Comparison of ENCODE assay signal across 11 cellular contexts in genomic region chr13:77507931-77508776, GRCh38. TPM values are rescaled to one million over a fixed set of nuclear protein-coding genes. Genes with fewer than 3 reads are reported as not detected.
DNase-seq lines count a peak whose midpoint lies in the region; ATAC-seq and TF ChIP-seq lines count a peak whose summit lies in the region.
"Had no signal": no experiment of that assay in that cellular context is flagged by ENCODE, and none has a peak within 500 bp of the region (broad histone marks: within the 10 kb centered on the region; RNA-seq: fewer than 3 reads in every experiment).

No MANE protein-coding gene starts in this region.

- CTCF ChIA-PET in activated CD8-positive, alpha-beta T cell treated with anti-CD3 and anti-CD28 coated beads for 36 hours (lab: Charles Lee) = interaction anchor here (1.0 kb wide), 1 partner anchor 9 kb away, joined by 3 read pairs; no protein-coding TSS in a partner anchor
- CTCF ChIA-PET in activated CD8-positive, alpha-beta T cell treated with anti-CD3 and anti-CD28 coated beads, Interleukin-2, amount 10 ng/mL, durations not matched to agents 7 days and 5 days (lab: Charles Lee) = interaction anchor here (0.9 kb wide), 1 partner anchor 13 kb away, joined by 3 read pairs; no protein-coding TSS in a partner anchor
- CTCF ChIA-PET in PC-3 (lab: Charles Lee) = interaction anchor here (0.5 to 0.7 kb wide), 2 partner anchors 56 to 203 kb away, joined by 3 read pairs; no protein-coding TSS in a partner anchor

- POLR2A ChIA-PET in activated CD8-positive, alpha-beta T cell treated with anti-CD3 and anti-CD28 coated beads for 36 hours (lab: Charles Lee) = no interaction called here
- POLR2A ChIA-PET in activated CD8-positive, alpha-beta T cell treated with anti-CD3 and anti-CD28 coated beads, Interleukin-2, amount 10 ng/mL, durations not matched to agents 7 days and 5 days (lab: Charles Lee) = no interaction called here
- POLR2A ChIA-PET in PC-3 (lab: Charles Lee; ENCODE audit: unreplicated experiment) = no interaction called here

- intact Hi-C loops in activated CD8-positive, alpha-beta T cell treated with anti-CD3 and anti-CD28 coated beads for 36 hours (cut with micrococcal nuclease) = no loop called here
- intact Hi-C loops in PC-3 (cut with micrococcal nuclease) = loop anchor here (1.0 kb wide), 2 partner anchors 14 to 57 kb away; no protein-coding TSS in a partner anchor

- no peaks in the 10 kb centered on the region for H4K20me1 ChIP-seq in PC-3 (ENCODE audit: low read length)
- H4K20me1 ChIP-seq: BLaER1 had no signal

- H3K79me2 ChIP-seq in PC-3 (ENCODE audit: low read length) = no peaks in the 10 kb centered on the region

- peak; percentile 51 for ATAC-seq in activated CD8-positive, alpha-beta T cell treated with anti-CD3 and anti-CD28 coated beads for 36 hours
- ATAC-seq in activated CD8-positive, alpha-beta T cell treated with anti-CD3 and anti-CD28 coated beads, Interleukin-2, amount 10 ng/mL, durations not matched to agents 7 days and 5 days = no peak
- ATAC-seq in PC-3 (peak; percentile 96), HG03521 (IDR thresholded peaks at IDR 0.05; ENCODE audit: unreplicated experiment) (no peak)

- H3K4me1 ChIP-seq in PC-3 (ENCODE audit: insufficient read depth, low read length) = peaks cover 32% of the 10 kb centered on the region

- H3K27ac Mint-ChIP-seq in activated CD8-positive, alpha-beta T cell treated with anti-CD3 and anti-CD28 coated beads for 36 hours = no peak overlapping the region
- H3K27ac Mint-ChIP-seq in activated CD8-positive, alpha-beta T cell treated with anti-CD3 and anti-CD28 coated beads, Interleukin-2, amount 10 ng/mL, durations not matched to agents 7 days and 5 days = no peak overlapping the region
- H3K27ac Mint-ChIP-seq: H9 had no signal

- peaks cover 11% of the 10 kb centered on the region for H3K4me1 Mint-ChIP-seq in activated CD8-positive, alpha-beta T cell treated with anti-CD3 and anti-CD28 coated beads for 36 hours (ENCODE audit: low read depth)
- peaks cover 8% of the 10 kb centered on the region for H3K4me1 Mint-ChIP-seq in activated CD8-positive, alpha-beta T cell treated with anti-CD3 and anti-CD28 coated beads, Interleukin-2, amount 10 ng/mL, durations not matched to agents 7 days and 5 days (ENCODE audit: low read depth)
- H3K4me1 Mint-ChIP-seq: H9 had no signal

- peak overlapping the region; percentile 63 for H3K4me2 ChIP-seq in PC-3 (ENCODE audit: low read length)

- H3K27me3 ChIP-seq in PC-3 (ENCODE audit: low read length) = no peaks in the 10 kb centered on the region
- H3K27me3 ChIP-seq: BLaER1 had no signal

- no peaks in the 10 kb centered on the region for H3K36me3 Mint-ChIP-seq in activated CD8-positive, alpha-beta T cell treated with anti-CD3 and anti-CD28 coated beads for 36 hours (ENCODE audit: low read depth)
- no peaks in the 10 kb centered on the region for H3K36me3 Mint-ChIP-seq in activated CD8-positive, alpha-beta T cell treated with anti-CD3 and anti-CD28 coated beads, Interleukin-2, amount 10 ng/mL, durations not matched to agents 7 days and 5 days (ENCODE audit: low read depth)

- peak overlapping the region; percentile 23; the same call in 1 of the 2 replicates for H3K4me3 ChIP-seq in PC-3 (ENCODE audit: low read length)
- H3K4me3 ChIP-seq in fibroblast of mammary gland (ENCODE audit: control insufficient read depth, low read depth, low read length) = no peak overlapping the region
- H3K4me3 ChIP-seq: BLaER1 had no signal

- H2AFZ ChIP-seq in PC-3 (ENCODE audit: low read length) = no peak overlapping the region

- TF ChIP-seq CTCF in activated CD8-positive, alpha-beta T cell treated with anti-CD3 and anti-CD28 coated beads for 36 hours (IDR thresholded peaks at IDR 0.05) = no peak
- TF ChIP-seq CTCF in PC-3 (conservative IDR thresholded peaks at IDR 0.05; ENCODE audit: low read depth, low read length) (no peak), fibroblast of mammary gland (conservative IDR thresholded peaks at IDR 0.05; ENCODE audit: control insufficient read depth, insufficient read depth, low read depth, low read length) (no peak)

- no TSS peak for BruUV-seq in PC-3 (replicated peaks; lab: Mats Ljungman, UMichigan)

- peak overlapping the region; percentile 73 for H3K27ac ChIP-seq in PC-3 (ENCODE audit: low read length)
- H3K27ac ChIP-seq: BLaER1 had no signal

- H3K4me3 Mint-ChIP-seq in activated CD8-positive, alpha-beta T cell treated with anti-CD3 and anti-CD28 coated beads for 36 hours = no peak overlapping the region
- no peak overlapping the region for H3K4me3 Mint-ChIP-seq in activated CD8-positive, alpha-beta T cell treated with anti-CD3 and anti-CD28 coated beads, Interleukin-2, amount 10 ng/mL, durations not matched to agents 7 days and 5 days
- H3K4me3 Mint-ChIP-seq: H9 had no signal

- no peaks in the 10 kb centered on the region for H3K36me3 ChIP-seq in PC-3 (ENCODE audit: low read depth, low read length)
- H3K36me3 ChIP-seq: BLaER1 had no signal

- H3K9me2 ChIP-seq in PC-3 (replicated peaks; ENCODE audit: low read length) = no peaks in the 10 kb centered on the region

- no peaks in the 10 kb centered on the region for H3K9me3 Mint-ChIP-seq in activated CD8-positive, alpha-beta T cell treated with anti-CD3 and anti-CD28 coated beads for 36 hours
- H3K9me3 Mint-ChIP-seq in activated CD8-positive, alpha-beta T cell treated with anti-CD3 and anti-CD28 coated beads, Interleukin-2, amount 10 ng/mL, durations not matched to agents 7 days and 5 days (ENCODE audit: insufficient read depth) = no peaks in the 10 kb centered on the region
- H3K9me3 Mint-ChIP-seq: H9 had no signal

- H3K27me3 Mint-ChIP-seq in activated CD8-positive, alpha-beta T cell treated with anti-CD3 and anti-CD28 coated beads for 36 hours = peaks cover 3% of the 10 kb centered on the region
- H3K27me3 Mint-ChIP-seq in activated CD8-positive, alpha-beta T cell treated with anti-CD3 and anti-CD28 coated beads, Interleukin-2, amount 10 ng/mL, durations not matched to agents 7 days and 5 days (ENCODE audit: low read depth) = no peaks in the 10 kb centered on the region

- DNase-seq in activated CD8-positive, alpha-beta T cell treated with anti-CD3 and anti-CD28 coated beads for 36 hours = no peak
- no peak for DNase-seq in activated CD8-positive, alpha-beta T cell treated with anti-CD3 and anti-CD28 coated beads, Interleukin-2, amount 10 ng/mL, durations not matched to agents 7 days and 5 days
- peak; percentile 92 for DNase-seq in PC-3
- peak; percentile 93 for DNase-seq in fibroblast of mammary gland (ENCODE audit: low read depth)
- no peak for DNase-seq in NCI-H2171 (lab: John Stamatoyannopoulos, UW)
- DNase-seq in SK-N-DZ (ENCODE audit: low spot score) = no peak
- DNase-seq in NCI-H1417 (lab: John Stamatoyannopoulos, UW) = no peak
- DNase-seq: activated CD4-positive, alpha-beta T cell treated with anti-CD3 and anti-CD28 coated beads, Interleukin-2, amount 50 U/mL, for 4 hours; H9 had no signal

- H3F3A ChIP-seq in PC-3 (ENCODE audit: low read length, unreplicated experiment) = no peaks in the 10 kb centered on the region

- H3K9ac ChIP-seq in PC-3 (ENCODE audit: low read length) = no peak overlapping the region
- H3K9ac ChIP-seq: BLaER1 had no signal

- no peaks in the 10 kb centered on the region for H3K9me3 ChIP-seq in PC-3 (ENCODE audit: low read length)
- H3K9me3 ChIP-seq: BLaER1 had no signal

RNA-seq across cellular contexts. Expression of gene SCEL, which starts 27.4 kb away (rescaled TPM):
- not detected for total RNA-seq in activated CD8-positive, alpha-beta T cell treated with anti-CD3 and anti-CD28 coated beads for 36 hours
- not detected for total RNA-seq in activated CD8-positive, alpha-beta T cell treated with anti-CD3 and anti-CD28 coated beads, Interleukin-2, amount 10 ng/mL, durations not matched to agents 7 days and 5 days
- total RNA-seq in PC-3 (2014; rRNA removed) = 3.0 and 3.5 TPM in 2 replicates
- 0.03 and 0.14 TPM in 2 replicates for polyA plus RNA-seq in SK-N-DZ (2014; cell fraction: cytosol; rRNA removed)
- 0.19 and 0.37 TPM in 2 replicates for polyA plus RNA-seq in SK-N-DZ (2014; cell fraction: nucleus; rRNA removed)
- total RNA-seq: H9 had no signal

Comparison
In these comparisons a context has a peak if more than half of its experiments do, and no peak if none do; other contexts are left out.
1. ATAC-seq: peak in activated CD8-positive, alpha-beta T cell treated with anti-CD3 and anti-CD28 coated beads for 36 hours (single experiment) and PC-3 (single experiment); none in activated CD8-positive, alpha-beta T cell treated with anti-CD3 and anti-CD28 coated beads, Interleukin-2, amount 10 ng/mL, durations not matched to agents 7 days and 5 days (single experiment) and HG03521 (single experiment).
2. DNase-seq: peak in PC-3 (single experiment) and fibroblast of mammary gland (single experiment); none in activated CD8-positive, alpha-beta T cell treated with anti-CD3 and anti-CD28 coated beads for 36 hours (single experiment), activated CD8-positive, alpha-beta T cell treated with anti-CD3 and anti-CD28 coated beads, Interleukin-2, amount 10 ng/mL, durations not matched to agents 7 days and 5 days (single experiment), NCI-H2171 (single experiment), SK-N-DZ (single experiment) and NCI-H1417 (0 of 3).